ENCODE assay signal across 14 cellular contexts in genomic region chr5:157458835-157459234, GRCh38. TPM values are rescaled to one million over a fixed set of nuclear protein-coding genes. Genes with fewer than 3 reads are reported as not detected.
"Had no signal": no experiment of that assay in that cellular context is flagged by ENCODE, and none has a peak within 500 bp of the region (broad histone marks: within the 10 kb centered on the region; RNA-seq: fewer than 3 reads in every experiment).

No MANE protein-coding gene starts in this region.

- H3K4me2 ChIP-seq: hepatocyte had no signal

- H3K79me2 ChIP-seq: hepatocyte had no signal

- H3K27me3 ChIP-seq: testis had no signal

- H3K4me3 ChIP-seq: hepatocyte, lung, mucosa of descending colon, SK-N-MC, testis had no signal

- H3K27ac ChIP-seq: hepatocyte, SK-N-MC, testis had no signal

- H3K27ac Mint-ChIP-seq: dendritic cell treated with granulocyte-macrophage colony-stimulating factor and Interleukin-4, amounts not matched to agents 40 ng/mL and 50 ng/mL, for 4 days; T-helper 1 cell treated with Interleukin-12 subunit alpha and Interleukin-12 subunit beta and Interleukin-4 antibody, amounts not matched to agents 30 μg/mL and 1 μg/mL, for 36 hours had no signal

- DNase-seq: activated CD4-positive, alpha-beta T cell treated with anti-CD3 and anti-CD28 coated beads, Interleukin-2, amount 10 ng/mL, durations not matched to agents 24 days and 14 days; activated gamma-delta T cell treated with Interleukin-2 at 50 U/mL for 16 hours; central memory CD4-positive, alpha-beta T cell; mucosa of descending colon; stimulated activated CD4-positive, alpha-beta T cell treated with anti-CD3 and anti-CD28 coated beads, Interleukin-12 subunit alpha, Interleukin-12 subunit beta, amount 100 ng/mL, for 4 hours; stimulated activated naive CD4-positive, alpha-beta T cell treated with Interleukin-2 at 50 U/mL for 16 hours; testis had no signal

- H3K9me3 ChIP-seq: mucosa of descending colon, testis had no signal

- H3K9me3 Mint-ChIP-seq: activated CD4-positive, alpha-beta T cell treated with anti-CD3 and anti-CD28 coated beads, Interleukin-2, amount 10 ng/mL, durations not matched to agents 24 days and 14 days; dendritic cell treated with granulocyte-macrophage colony-stimulating factor and Interleukin-4, amounts not matched to agents 40 ng/mL and 50 ng/mL, for 4 days; T-helper 1 cell treated with Interleukin-12 subunit alpha and Interleukin-12 subunit beta and Interleukin-4 antibody, amounts not matched to agents 30 μg/mL and 1 μg/mL, for 36 hours had no signal

- H2AFZ ChIP-seq: hepatocyte had no signal

RNA-seq across cellular contexts. Expression of gene NIPAL4, which starts 1.2 kb away (rescaled TPM):
- total RNA-seq: pulmonary artery endothelial cell had no signal
- polyA plus RNA-seq: neural cell had no signal
